In the genomic region with DNA sequence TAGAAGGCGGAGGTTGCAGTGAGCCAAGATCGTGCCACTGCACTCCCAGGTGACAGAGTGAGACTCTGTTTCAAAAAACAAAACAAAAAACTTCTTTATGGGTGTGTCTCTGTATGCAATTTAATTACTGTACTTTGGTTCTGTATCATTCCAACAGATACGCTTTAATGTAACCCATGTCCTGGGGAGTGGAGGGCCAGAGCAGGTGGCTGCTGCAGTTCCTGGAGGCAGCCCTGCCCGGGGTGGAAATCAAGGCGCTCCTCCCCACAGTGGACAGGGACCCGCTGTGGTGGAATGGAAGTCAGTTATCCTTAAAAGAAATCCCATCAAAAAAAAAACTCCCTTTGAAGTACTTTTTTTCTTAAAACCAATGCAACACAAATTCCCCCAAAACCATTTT, we compare ENCODE assay signal across 12 cellular contexts. TPM values are rescaled to one million over a fixed set of nuclear protein-coding genes. Genes with fewer than 3 reads are reported as not detected.
DNase-seq lines count a peak whose midpoint lies in the region; ATAC-seq, FAIRE-seq and TF ChIP-seq lines count a peak whose summit lies in the region.
"Had no signal": no experiment of that assay in that cellular context is flagged by ENCODE, and none has a peak within 500 bp of the region (broad histone marks: within the 10 kb centered on the region; RNA-seq: fewer than 3 reads in every experiment).

No MANE protein-coding gene starts in this region.

- no peak overlapping the region for H2AFZ ChIP-seq in Loucy (ENCODE audit: low read length)

- 44 to 54% methylated on average over 6 of the region's 6 CpGs for WGBS in body of pancreas, 2 donors

- CTCF ChIA-PET in Calu3 (lab: Charles Lee): no interaction called here

- no peak for ATAC-seq in body of pancreas
- ATAC-seq in GM21528 (IDR thresholded peaks at IDR 0.05; ENCODE audit: low FRiP score, unreplicated experiment): no peak
- ATAC-seq: lower lobe of right lung had no signal

- intact Hi-C loops in Calu3 (cut with micrococcal nuclease; ENCODE audit: unreplicated experiment): no loop called here
- intact Hi-C loops in body of pancreas (cut with DNase I): loop anchor here (10.0 kb wide), 1 partner anchor 54 kb away; no protein-coding TSS in a partner anchor
- intact Hi-C loops in kidney (cut with DNase I): no loop called here

- H3K4me1 Mint-ChIP-seq in Calu3 (ENCODE audit: low read depth, unreplicated experiment): peaks cover 26% of the 10 kb centered on the region
- H3K4me1 Mint-ChIP-seq in nephron progenitor cell: peaks cover 64% of the 10 kb centered on the region

- peak overlapping the region; percentile 99 for H3K4me3 ChIP-seq in Loucy (ENCODE audit: low read length, poor library complexity, severe bottlenecking)
- no peak overlapping the region for H3K4me3 ChIP-seq in body of pancreas
- H3K4me3 ChIP-seq in kidney (ENCODE audit: low read length in 2 of 2): no peak overlapping the region

- peak overlapping the region; percentile 30 to 99 (median 98) for H3K27ac ChIP-seq in body of pancreas
- no peak overlapping the region for H3K27ac ChIP-seq in kidney (ENCODE audit: low read depth in 2 of 2, low read length in 2 of 2)
- H3K27ac ChIP-seq: lower lobe of right lung had no signal

- H3K4me3 Mint-ChIP-seq in Calu3 (ENCODE audit: low read depth, unreplicated experiment) (peak overlapping the region; percentile 97), nephron progenitor cell (peak overlapping the region; percentile 66)

- peaks cover 61% of the 10 kb centered on the region for H3K4me1 ChIP-seq in Loucy (ENCODE audit: insufficient read depth, low read length, poor library complexity, severe bottlenecking)
- peaks cover 76% of the 10 kb centered on the region for H3K4me1 ChIP-seq in body of pancreas
- H3K4me1 ChIP-seq in kidney (ENCODE audit: control insufficient read depth in 1 of 2, insufficient read depth in 1 of 2, low read depth in 1 of 2, low read length in 2 of 2): peaks cover 10 to 14% of the 10 kb centered on the region in 2 donors

- no peak for DNase-seq in Calu3
- DNase-seq in body of pancreas: no peak
- DNase-seq in nephron progenitor cell: no peak
- DNase-seq in kidney: no peak
- DNase-seq in stimulated activated CD4-positive, alpha-beta T cell treated with anti-CD3 and anti-CD28 coated beads, Interleukin-4, amount 100 ng/mL, for 4 hours: no peak
- DNase-seq in anterior cingulate cortex (lab: John Stamatoyannopoulos, UW): no peak
- DNase-seq: DMS53, Kasumi-1, lower lobe of right lung, NCI-H510A had no signal

- H3K36me3 ChIP-seq in Loucy (ENCODE audit: insufficient read depth, low read length) (no peaks in the 10 kb centered on the region), body of pancreas (replicated peaks in 1 of 2; ENCODE audit: insufficient read depth in 1 of 2, low read depth in 2 of 2) (no peaks in the 10 kb centered on the region), kidney (ENCODE audit: control insufficient read depth in 1 of 2, insufficient read depth in 2 of 2, low read length in 2 of 2) (no peaks in the 10 kb centered on the region)

- no peak for TF ChIP-seq POLR2A in body of pancreas (IDR thresholded peaks at IDR 0.05)

- H3K9ac ChIP-seq in Loucy (ENCODE audit: low read depth, low read length, poor library complexity, severe bottlenecking): peak overlapping the region; percentile 95
- H3K9ac ChIP-seq in kidney (ENCODE audit: low read length in 2 of 2): no peak overlapping the region

- H3F3A ChIP-seq in Loucy (ENCODE audit: low read depth): no peaks in the 10 kb centered on the region

- FAIRE-seq in kidney (lab: Jason Lieb, UNC): no peak

- H4K20me1 ChIP-seq in Loucy (ENCODE audit: insufficient read depth, low read length, poor library complexity, severe bottlenecking): peaks cover 58% of the 10 kb centered on the region

- H3K9me3 ChIP-seq in Loucy (ENCODE audit: insufficient read depth, low read depth, low read length) (no peaks in the 10 kb centered on the region), body of pancreas (no peaks in the 10 kb centered on the region), kidney (ENCODE audit: control insufficient read depth in 1 of 2, low read length in 2 of 2) (no peaks in the 10 kb centered on the region)
- H3K9me3 ChIP-seq: lower lobe of right lung had no signal

- H3K36me3 Mint-ChIP-seq in Calu3 (ENCODE audit: insufficient read depth, unreplicated experiment) (peaks cover 54% of the 10 kb centered on the region), nephron progenitor cell (ENCODE audit: low read depth) (peaks cover 47% of the 10 kb centered on the region)

- peaks cover 66% of the 10 kb centered on the region for H3K79me2 ChIP-seq in Loucy (ENCODE audit: insufficient read depth, low read length)

- H3K27me3 Mint-ChIP-seq in Calu3 (ENCODE audit: unreplicated experiment) (no peaks in the 10 kb centered on the region), nephron progenitor cell (ENCODE audit: low read depth, poor library complexity) (peaks cover 18% of the 10 kb centered on the region)

- TF ChIP-seq CTCF in Calu3 (IDR thresholded peaks at IDR 0.05; ENCODE audit: unreplicated experiment) (no peak), Loucy (conservative IDR thresholded peaks at IDR 0.05; ENCODE audit: low read length) (no peak), body of pancreas (IDR thresholded peaks at IDR 0.05) (no peak), nephron progenitor cell (IDR thresholded peaks at IDR 0.05) (no peak), kidney (IDR thresholded peaks at IDR 0.05; ENCODE audit: borderline replicate concordance, extremely low read depth, insufficient read depth) (no peak)

- H3K4me2 ChIP-seq in Loucy (ENCODE audit: low read depth, low read length, poor library complexity, severe bottlenecking): peak overlapping the region; percentile 86

- H3K27ac Mint-ChIP-seq in Calu3 (ENCODE audit: unreplicated experiment) (no peak overlapping the region), nephron progenitor cell (no peak overlapping the region)

- BruUV-seq in Calu3 (replicated peaks; lab: Mats Ljungman, UMichigan): no TSS peak

- no peaks in the 10 kb centered on the region for H3K9me2 ChIP-seq in Loucy (replicated peaks; ENCODE audit: low read depth, low read length)

- H3K9me3 Mint-ChIP-seq in Calu3 (ENCODE audit: low read depth, unreplicated experiment) (no peaks in the 10 kb centered on the region), nephron progenitor cell (peaks cover 11% of the 10 kb centered on the region)

- H3K27me3 ChIP-seq in Loucy (ENCODE audit: insufficient read depth, low read length, poor library complexity, severe bottlenecking) (no peaks in the 10 kb centered on the region), body of pancreas (no peaks in the 10 kb centered on the region)

RNA-seq across cellular contexts. Expression of gene DAP, which starts 1.9 kb away (rescaled TPM):
- total RNA-seq in Calu3 (2022) (138 and 141 TPM in 2 replicates), body of pancreas (100 to 1,000 TPM in 1 of 2 donors, 10 to 100 TPM in 1; 93.6 to 112 TPM), kidney (133 TPM)
- 123 TPM for polyA plus RNA-seq in kidney (ENCODE audit: insufficient read depth, low read depth, low replicate concordance)

Comparison
In these comparisons a context has a peak if more than half of its experiments do, and no peak if none do; other contexts are left out.
1. H3K27ac ChIP-seq: peak in body of pancreas (4 of 4); none in kidney (0 of 2).